Comparison of ENCODE assay signal across 1 cellular context in genomic region chr11:31369348-31370329, GRCh38.
TF ChIP-seq lines count a peak whose summit lies in the region.

A gene with protein sequence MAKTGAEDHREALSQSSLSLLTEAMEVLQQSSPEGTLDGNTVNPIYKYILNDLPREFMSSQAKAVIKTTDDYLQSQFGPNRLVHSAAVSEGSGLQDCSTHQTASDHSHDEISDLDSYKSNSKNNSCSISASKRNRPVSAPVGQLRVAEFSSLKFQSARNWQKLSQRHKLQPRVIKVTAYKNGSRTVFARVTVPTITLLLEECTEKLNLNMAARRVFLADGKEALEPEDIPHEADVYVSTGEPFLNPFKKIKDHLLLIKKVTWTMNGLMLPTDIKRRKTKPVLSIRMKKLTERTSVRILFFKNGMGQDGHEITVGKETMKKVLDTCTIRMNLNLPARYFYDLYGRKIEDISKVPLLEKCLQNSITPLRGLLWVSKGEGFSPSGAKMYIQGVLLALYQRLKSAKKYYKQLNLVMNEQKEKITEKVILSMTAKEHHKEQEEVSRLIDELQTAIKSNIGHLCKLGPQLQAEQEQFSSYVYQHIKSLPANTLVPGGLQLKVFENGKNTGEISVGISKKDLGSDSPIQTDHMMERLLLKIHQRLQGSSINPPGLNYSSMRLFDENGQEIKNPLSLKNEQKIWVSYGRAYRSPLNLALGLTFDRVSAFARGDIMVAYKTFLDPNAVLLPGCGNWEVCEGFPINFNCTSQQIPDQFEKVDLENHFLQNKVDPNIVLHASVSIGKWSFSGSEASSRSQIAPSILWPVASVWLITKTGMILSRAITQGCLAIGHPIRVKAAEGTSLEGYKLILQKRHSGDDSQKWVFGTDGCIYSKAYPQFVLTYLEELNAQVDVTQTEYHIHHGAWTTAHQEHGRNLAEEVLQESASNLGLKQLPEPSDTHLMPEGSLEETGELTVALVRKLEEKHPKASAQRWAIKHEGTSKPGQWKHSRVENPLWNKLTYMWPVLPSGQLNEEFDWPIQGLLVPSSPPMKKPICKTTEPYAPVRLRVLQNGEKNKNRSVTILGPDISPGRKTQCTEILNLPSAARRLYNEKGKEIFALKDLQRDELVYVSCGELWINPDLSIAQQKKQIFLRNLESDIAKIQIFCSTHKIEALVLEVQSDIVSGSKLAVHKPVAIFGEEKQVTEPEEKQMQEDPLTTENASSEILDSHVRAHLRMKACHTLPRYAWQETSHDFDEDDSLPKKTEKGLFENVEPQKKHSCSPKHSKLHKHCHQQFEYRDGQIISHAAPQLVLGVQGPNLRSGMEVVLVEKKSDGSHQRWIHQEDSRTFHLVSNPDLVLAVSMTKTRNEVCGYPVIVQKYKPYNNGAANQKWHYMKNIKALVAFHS (N-terminal part only) (minus strand): TSS chr11:31369739. CDS start chr11:31328280, 41,459 bp downstream.
A gene with protein sequence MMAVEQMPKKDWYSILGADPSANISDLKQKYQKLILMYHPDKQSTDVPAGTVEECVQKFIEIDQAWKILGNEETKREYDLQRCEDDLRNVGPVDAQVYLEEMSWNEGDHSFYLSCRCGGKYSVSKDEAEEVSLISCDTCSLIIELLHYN (plus strand): TSS chr11:31369860. CDS start chr11:31370749, 889 bp downstream.

TF ChIP-seq in HepG2, 621 proteins besides CTCF, POLR2A, EP300 and RAD21 (continued from another document and continues in another):
- no peak for TF ChIP-seq ETV6 (CRISPR knock-in tag; conservative IDR thresholded peaks at IDR 0.05)
- peak; percentile 55; the same call in 1 of the 2 replicates for TF ChIP-seq ZBTB7B (CRISPR knock-in tag; IDR thresholded peaks at IDR 0.05)
- TF ChIP-seq RXRB (CRISPR knock-in tag; IDR thresholded peaks at IDR 0.05; ENCODE audit: borderline replicate concordance): peak; percentile 61; the same call in 1 of the 2 replicates
- TF ChIP-seq ZFP1 (CRISPR knock-in tag; IDR thresholded peaks at IDR 0.05): no peak
- TF ChIP-seq CEBPB (IDR thresholded peaks at IDR 0.05; ENCODE audit: borderline replicate concordance, low read depth, low read length): no peak
- TF ChIP-seq TEAD2 (CRISPR knock-in tag; IDR thresholded peaks at IDR 0.05): no peak
- TF ChIP-seq BHLHE40 (IDR thresholded peaks at IDR 0.05; ENCODE audit: low read length): no peak
- no peak; the same call in 1 of the 2 replicates for TF ChIP-seq E2F5 (CRISPR knock-in tag; conservative IDR thresholded peaks at IDR 0.05)
- no peak for TF ChIP-seq KDM6A (CRISPR knock-in tag; IDR thresholded peaks at IDR 0.05; ENCODE audit: low read depth)
- no peak for TF ChIP-seq SNRNP70 (IDR thresholded peaks at IDR 0.05; ENCODE audit: low read depth, low read length)
- TF ChIP-seq ZNF839 (CRISPR knock-in tag; IDR thresholded peaks at IDR 0.05; ENCODE audit: borderline replicate concordance): no peak
- TF ChIP-seq ISX (CRISPR knock-in tag; conservative IDR thresholded peaks at IDR 0.05): no peak
- TF ChIP-seq ZZZ3 (CRISPR knock-in tag; IDR thresholded peaks at IDR 0.05; ENCODE audit: borderline replicate concordance): peak; percentile 78; the same call in 1 of the 2 replicates
- TF ChIP-seq ZNF431 (CRISPR knock-in tag; IDR thresholded peaks at IDR 0.05; ENCODE audit: borderline replicate concordance, low read depth): no peak
- TF ChIP-seq DMAP1 (CRISPR knock-in tag; IDR thresholded peaks at IDR 0.05): peak; percentile 78
- TF ChIP-seq ZNF451 (CRISPR knock-in tag; IDR thresholded peaks at IDR 0.05): no peak
- TF ChIP-seq TARDBP (CRISPR knock-in tag; IDR thresholded peaks at IDR 0.05): peak; percentile 78
- TF ChIP-seq EHMT2 (IDR thresholded peaks at IDR 0.05; ENCODE audit: borderline replicate concordance, low read depth, low read length): peak; percentile 46; the same call in 1 of the 2 replicates
- TF ChIP-seq ZNF772 (CRISPR knock-in tag; IDR thresholded peaks at IDR 0.05): peak; percentile 69; the same call in 1 of the 2 replicates
- no peak for TF ChIP-seq ZIK1 (CRISPR knock-in tag; IDR thresholded peaks at IDR 0.05; ENCODE audit: borderline replicate concordance, low read depth)
- no peak for TF ChIP-seq NR2F1 (CRISPR knock-in tag; IDR thresholded peaks at IDR 0.05)
- no peak for TF ChIP-seq PHB2 (IDR thresholded peaks at IDR 0.05; ENCODE audit: partially characterized antibody)
- no peak for TF ChIP-seq ZBTB33 (CRISPR knock-in tag; IDR thresholded peaks at IDR 0.05)
- no peak for TF ChIP-seq FOXP1 (IDR thresholded peaks at IDR 0.05)
- no peak for TF ChIP-seq FOXP1 (CRISPR knock-in tag; IDR thresholded peaks at IDR 0.05)
- no peak for TF ChIP-seq ZNF740 (CRISPR knock-in tag; IDR thresholded peaks at IDR 0.05)
- TF ChIP-seq IRF2 (CRISPR knock-in tag; IDR thresholded peaks at IDR 0.05): peak; percentile 96
- no peak for TF ChIP-seq ZBTB37 (CRISPR knock-in tag; IDR thresholded peaks at IDR 0.05)
- TF ChIP-seq REST (IDR thresholded peaks at IDR 0.05; ENCODE audit: borderline replicate concordance in 1 of 2, low read depth in 1 of 2, low read length in 2 of 2): no peak; a peak in 1 of 4 replicates
- TF ChIP-seq ZNF20 (CRISPR knock-in tag; IDR thresholded peaks at IDR 0.05): no peak
- TF ChIP-seq CENPX (CRISPR knock-in tag; IDR thresholded peaks at IDR 0.05): no peak
- TF ChIP-seq ZNF646 (CRISPR knock-in tag; IDR thresholded peaks at IDR 0.05): no peak
- no peak for TF ChIP-seq KAT2B (IDR thresholded peaks at IDR 0.05; ENCODE audit: borderline replicate concordance, low read depth, low read length)
- no peak for TF ChIP-seq CHD2 (IDR thresholded peaks at IDR 0.05; ENCODE audit: low read depth, low read length)
- TF ChIP-seq ZEB1 (IDR thresholded peaks at IDR 0.05; ENCODE audit: insufficient replicate concordance, low read depth): no peak
- TF ChIP-seq ZNF550 (CRISPR knock-in tag; IDR thresholded peaks at IDR 0.05; ENCODE audit: borderline replicate concordance): no peak
- TF ChIP-seq ZNF883 (CRISPR knock-in tag; IDR thresholded peaks at IDR 0.05; ENCODE audit: not compliant biosample characterization): no peak
- peak; percentile 69 for TF ChIP-seq HDAC2 (CRISPR knock-in tag; IDR thresholded peaks at IDR 0.05)
- TF ChIP-seq MYC (CRISPR knock-in tag; IDR thresholded peaks at IDR 0.05; ENCODE audit: borderline replicate concordance): peak; percentile 59; the same call in 1 of the 2 replicates
- peak; percentile 20 for TF ChIP-seq TEAD3 (CRISPR knock-in tag; optimal IDR thresholded peaks at IDR 0.05; ENCODE audit: borderline replicate concordance)
- 0 out of 2 replicates have a peak, but pooled peaks have one; percentile 34 for TF ChIP-seq DRAP1 (CRISPR knock-in tag; IDR thresholded peaks at IDR 0.05)
- TF ChIP-seq ZBTB3 (CRISPR knock-in tag; IDR thresholded peaks at IDR 0.05; ENCODE audit: borderline replicate concordance, low read depth): no peak
- TF ChIP-seq ZMYM3 (CRISPR knock-in tag; IDR thresholded peaks at IDR 0.05): 0 out of 2 replicates have a peak, but pooled peaks have one; percentile 18
- no peak for TF ChIP-seq ZBTB1 (CRISPR knock-in tag; IDR thresholded peaks at IDR 0.05; ENCODE audit: borderline replicate concordance)
- TF ChIP-seq TMF1 (CRISPR knock-in tag; IDR thresholded peaks at IDR 0.05; ENCODE audit: low read depth): no peak
